ENCODE assay signal across 2 cellular contexts in the genomic region with DNA sequence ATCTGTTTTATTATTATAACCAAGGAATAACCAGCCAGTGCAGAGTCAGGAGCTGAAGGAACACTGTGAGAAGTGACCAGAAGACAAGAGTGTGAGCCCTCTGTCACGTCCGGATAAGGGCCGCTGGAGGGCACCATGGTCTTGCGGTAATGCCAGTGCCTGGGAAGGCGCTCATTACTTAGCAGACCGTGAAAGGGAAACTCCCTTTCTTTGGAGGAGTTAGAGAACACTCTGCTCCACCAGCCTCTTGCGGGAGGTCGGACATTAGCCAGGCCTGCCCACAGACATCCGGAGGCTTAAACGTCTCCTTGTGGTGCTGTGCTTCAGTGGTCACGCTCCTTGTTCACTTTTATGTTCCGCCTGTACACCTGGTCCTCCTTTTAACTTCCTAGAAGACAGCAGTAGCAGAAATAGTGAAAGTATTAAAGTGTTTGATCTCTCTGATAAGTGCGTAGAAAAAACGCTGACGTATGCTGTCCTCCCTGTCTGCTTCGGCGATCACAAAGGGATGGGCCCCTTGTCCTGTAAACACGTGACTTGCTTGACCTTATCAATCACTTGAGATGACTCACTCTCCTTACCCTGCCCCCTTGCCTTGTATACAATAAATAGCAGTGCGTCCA.
TF ChIP-seq lines count a peak whose summit lies in the region.

No MANE protein-coding gene starts in this region.

TF ChIP-seq in HCT116, 20 proteins besides CTCF, POLR2A, EP300 and RAD21:
- TF ChIP-seq TCF7L2 (IDR thresholded peaks at IDR 0.05; ENCODE audit: borderline replicate concordance, extremely low read depth, insufficient read depth, insufficient read length), result peak; percentile 86
- TF ChIP-seq JUND (IDR thresholded peaks at IDR 0.05), result no peak
TF ChIP-seq in HCT116: peak in this region for 1.

TF ChIP-seq in GM12878, 131 proteins besides CTCF, POLR2A, EP300 and RAD21:
- TF ChIP-seq, protein P1, sequence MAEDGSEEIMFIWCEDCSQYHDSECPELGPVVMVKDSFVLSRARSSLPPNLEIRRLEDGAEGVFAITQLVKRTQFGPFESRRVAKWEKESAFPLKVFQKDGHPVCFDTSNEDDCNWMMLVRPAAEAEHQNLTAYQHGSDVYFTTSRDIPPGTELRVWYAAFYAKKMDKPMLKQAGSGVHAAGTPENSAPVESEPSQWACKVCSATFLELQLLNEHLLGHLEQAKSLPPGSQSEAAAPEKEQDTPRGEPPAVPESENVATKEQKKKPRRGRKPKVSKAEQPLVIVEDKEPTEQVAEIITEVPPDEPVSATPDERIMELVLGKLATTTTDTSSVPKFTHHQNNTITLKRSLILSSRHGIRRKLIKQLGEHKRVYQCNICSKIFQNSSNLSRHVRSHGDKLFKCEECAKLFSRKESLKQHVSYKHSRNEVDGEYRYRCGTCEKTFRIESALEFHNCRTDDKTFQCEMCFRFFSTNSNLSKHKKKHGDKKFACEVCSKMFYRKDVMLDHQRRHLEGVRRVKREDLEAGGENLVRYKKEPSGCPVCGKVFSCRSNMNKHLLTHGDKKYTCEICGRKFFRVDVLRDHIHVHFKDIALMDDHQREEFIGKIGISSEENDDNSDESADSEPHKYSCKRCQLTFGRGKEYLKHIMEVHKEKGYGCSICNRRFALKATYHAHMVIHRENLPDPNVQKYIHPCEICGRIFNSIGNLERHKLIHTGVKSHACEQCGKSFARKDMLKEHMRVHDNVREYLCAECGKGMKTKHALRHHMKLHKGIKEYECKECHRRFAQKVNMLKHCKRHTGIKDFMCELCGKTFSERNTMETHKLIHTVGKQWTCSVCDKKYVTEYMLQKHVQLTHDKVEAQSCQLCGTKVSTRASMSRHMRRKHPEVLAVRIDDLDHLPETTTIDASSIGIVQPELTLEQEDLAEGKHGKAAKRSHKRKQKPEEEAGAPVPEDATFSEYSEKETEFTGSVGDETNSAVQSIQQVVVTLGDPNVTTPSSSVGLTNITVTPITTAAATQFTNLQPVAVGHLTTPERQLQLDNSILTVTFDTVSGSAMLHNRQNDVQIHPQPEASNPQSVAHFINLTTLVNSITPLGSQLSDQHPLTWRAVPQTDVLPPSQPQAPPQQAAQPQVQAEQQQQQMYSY (CRISPR knock-in tag; IDR thresholded peaks at IDR 0.05), result no peak
- TF ChIP-seq SMAD1 (IDR thresholded peaks at IDR 0.05; ENCODE audit: low read depth, partially characterized antibody) (no peak), PAX5 (IDR thresholded peaks at IDR 0.05; ENCODE audit: borderline replicate concordance, low read depth, low read length) (0 out of 2 replicates have a peak, but pooled peaks have one; percentile 22), EED (IDR thresholded peaks at IDR 0.05; ENCODE audit: low read depth) (no peak), HDGF (IDR thresholded peaks at IDR 0.05) (no peak)
